10 cellular contexts compared by ENCODE assay signal in genomic region chr3:71784201-71784913, GRCh38. TPM values are rescaled to one million over a fixed set of nuclear protein-coding genes. Genes with fewer than 3 reads are reported as not detected.
A peak's percentile ranks its signal among the peaks of the same experiment; 100 is the strongest.
DNase-seq lines count a peak whose midpoint lies in the region; ATAC-seq and TF ChIP-seq lines count a peak whose summit lies in the region.
"Had no signal": no experiment of that assay in that cellular context is flagged by ENCODE, and none has a peak within 500 bp of the region (broad histone marks: within the 10 kb centered on the region; RNA-seq: fewer than 3 reads in every experiment).

No MANE protein-coding gene starts in this region.

- no peak for TF ChIP-seq POLR2A in ovary (IDR thresholded peaks at IDR 0.05)

- no peaks in the 10 kb centered on the region for H3K9me3 Mint-ChIP-seq in CD4-positive, alpha-beta T cell
- H3K9me3 Mint-ChIP-seq in effector memory CD8-positive, alpha-beta T cell: no peaks in the 10 kb centered on the region

- H3K27ac Mint-ChIP-seq in CD4-positive, alpha-beta T cell: no peak overlapping the region
- H3K27ac Mint-ChIP-seq in effector memory CD8-positive, alpha-beta T cell: peak overlapping the region in 1 of 2 donors; percentile 81

- 4 to 7% (median 6%) methylated on average over 23 of the region's 23 CpGs for WGBS in ovary, 3 donors

- DNase-seq in CD4-positive, alpha-beta T cell: no peak
- DNase-seq in MG63 (no peak), ovary (no peak), T1000 (lab: John Stamatoyannopoulos, UW) (no peak)
- DNase-seq in effector memory CD8-positive, alpha-beta T cell: no peak

- no peak for TF ChIP-seq EP300 in ovary (IDR thresholded peaks at IDR 0.05)

- H3K4me3 Mint-ChIP-seq in CD4-positive, alpha-beta T cell: peak overlapping the region; percentile 49
- peak overlapping the region; percentile 61 to 80 for H3K4me3 Mint-ChIP-seq in effector memory CD8-positive, alpha-beta T cell

- peaks cover 9% of the 10 kb centered on the region for H3K4me1 ChIP-seq in ovary (ENCODE audit: insufficient read depth)

- H3K9me3 ChIP-seq in CD4-positive, alpha-beta T cell (ENCODE audit: control insufficient read depth, low read length): no peaks in the 10 kb centered on the region
- H3K9me3 ChIP-seq in MG63 (no peaks in the 10 kb centered on the region), ovary (no peaks in the 10 kb centered on the region)
- H3K9me3 ChIP-seq: body of pancreas, left lung had no signal

- intact Hi-C loops in CD4-positive, alpha-beta T cell (cut with DNase I, micrococcal nuclease): loop anchor here in 1 of 2 experiments (5.0 kb wide), 1 partner anchor 72 kb away; no protein-coding TSS in a partner anchor
- intact Hi-C loops in ovary (cut with DNase I): no loop called here

- no peak for TF ChIP-seq CTCF in CD4-positive, alpha-beta T cell (IDR thresholded peaks at IDR 0.05)
- no peak for TF ChIP-seq CTCF in ovary (IDR thresholded peaks at IDR 0.05)

- ATAC-seq in CD4-positive, alpha-beta T cell (ENCODE audit: poor library complexity): no peak
- no peak for ATAC-seq in effector memory CD8-positive, alpha-beta T cell (replicated peaks)
- ATAC-seq in GM18873 (IDR thresholded peaks at IDR 0.05; ENCODE audit: low FRiP score, unreplicated experiment) (no peak), HG02623 (IDR thresholded peaks at IDR 0.05; ENCODE audit: unreplicated experiment) (no peak), HG02840 (IDR thresholded peaks at IDR 0.05; ENCODE audit: low FRiP score, unreplicated experiment) (no peak)

- CTCF ChIA-PET in CD4-positive, alpha-beta T cell (lab: Charles Lee): interaction anchor here (1.3 kb wide), 1 partner anchor 73 kb away, joined by 3 read pairs; no protein-coding TSS in a partner anchor

- peak overlapping the region; percentile 27 for H3K4me3 ChIP-seq in MG63
- H3K4me3 ChIP-seq in ovary: peak overlapping the region; percentile 12
- H3K4me3 ChIP-seq: body of pancreas had no signal

- H3K36me3 ChIP-seq in MG63: no peaks in the 10 kb centered on the region
- no peaks in the 10 kb centered on the region for H3K36me3 ChIP-seq in ovary
- H3K36me3 ChIP-seq: left lung had no signal

- no peaks in the 10 kb centered on the region for H3K36me3 Mint-ChIP-seq in CD4-positive, alpha-beta T cell (ENCODE audit: low read depth)
- H3K36me3 Mint-ChIP-seq in effector memory CD8-positive, alpha-beta T cell (ENCODE audit: insufficient read depth): peaks cover 3% of the 10 kb centered on the region

- H3K27me3 ChIP-seq in CD4-positive, alpha-beta T cell (ENCODE audit: control insufficient read depth, insufficient read depth, low read length): peaks cover 62% of the 10 kb centered on the region
- peaks cover 43% of the 10 kb centered on the region for H3K27me3 ChIP-seq in MG63
- no peaks in the 10 kb centered on the region for H3K27me3 ChIP-seq in ovary

- H3K4me1 Mint-ChIP-seq in CD4-positive, alpha-beta T cell (ENCODE audit: low read depth): peaks cover 35% of the 10 kb centered on the region
- H3K4me1 Mint-ChIP-seq in effector memory CD8-positive, alpha-beta T cell (ENCODE audit: low read depth in 2 of 2): peaks cover 9 to 14% of the 10 kb centered on the region in 2 donors

- H3K27ac ChIP-seq in CD4-positive, alpha-beta T cell (ENCODE audit: low read depth, low read length): no peak overlapping the region
- no peak overlapping the region for H3K27ac ChIP-seq in ovary
- H3K27ac ChIP-seq: body of pancreas had no signal

- peaks cover 77% of the 10 kb centered on the region for H3K27me3 Mint-ChIP-seq in CD4-positive, alpha-beta T cell
- peaks cover 50 to 63% of the 10 kb centered on the region in 2 donors for H3K27me3 Mint-ChIP-seq in effector memory CD8-positive, alpha-beta T cell

- POLR2A ChIA-PET in CD4-positive, alpha-beta T cell (lab: Charles Lee): no interaction called here

RNA-seq across cellular contexts. Expression of gene PROK2, which starts 0.6 kb away (rescaled TPM):
- 1 to 10 TPM; 1.3 to 1.4 TPM for total RNA-seq in CD4-positive, alpha-beta T cell
- not detected in 2 replicates for total RNA-seq in MG63 (2014; rRNA removed; shearing (Covaris generic); ENCODE audit: low replicate concordance)
- under 1 TPM in 3 of 7 donors, not detected in 4; 0.12 to 0.25 (median 0.20) TPM for total RNA-seq in ovary
- polyA plus RNA-seq in ovary: under 1 TPM; 0.08 to 0.45 TPM
- total RNA-seq: body of pancreas had no signal

RNA-seq across cellular contexts. Expression of gene GPR27, which starts 30.7 kb away (rescaled TPM):
- total RNA-seq in CD4-positive, alpha-beta T cell: 1 to 10 TPM in 1 of 2 experiments, under 1 TPM in 1; 0.84 to 1.1 TPM
- 7.0 and 8.5 TPM in 2 replicates for total RNA-seq in MG63 (2014; rRNA removed; shearing (Covaris generic); ENCODE audit: low replicate concordance)
- 10 to 100 TPM in 1 of 7 donors, 1 to 10 TPM in 6; 2.1 to 12.7 (median 6.1) TPM for total RNA-seq in ovary
- polyA plus RNA-seq in ovary: 1 to 10 TPM; 5.0 to 9.2 TPM

RNA-seq across cellular contexts. Expression of gene EIF4E3, which starts 59.2 kb away (rescaled TPM):
- total RNA-seq in CD4-positive, alpha-beta T cell: 10 to 100 TPM; 48.2 to 50.4 TPM
- total RNA-seq in MG63 (2014; rRNA removed; shearing (Covaris generic); ENCODE audit: low replicate concordance): 2.9 and 4.4 TPM in 2 replicates
- 10 to 100 TPM; 13.0 to 51.7 (median 42.5) TPM for total RNA-seq in ovary
- 10 to 100 TPM; 16.4 to 33.4 TPM for polyA plus RNA-seq in ovary
